Comparison of ENCODE assay signal across 8 cellular contexts in genomic region chr3:46098319-46098761, GRCh38.
DNase-seq lines count a peak whose midpoint lies in the region; ATAC-seq and TF ChIP-seq lines count a peak whose summit lies in the region.

No MANE protein-coding gene starts in this region.

- H3K36me3 Mint-ChIP-seq in WTC11 (no peaks in the 10 kb centered on the region), glutamatergic neuron (ENCODE audit: unreplicated experiment) (no peaks in the 10 kb centered on the region)

- ATAC-seq in HG03565 (IDR thresholded peaks at IDR 0.05; ENCODE audit: unreplicated experiment) = peak; percentile 43
- ATAC-seq in left ventricle myocardium superior = peak; percentile 82
- ATAC-seq in WTC11 = no peak

- CTCF ChIA-PET in WTC11 (lab: Charles Lee) = interaction anchor here (1.0 kb wide), 1 partner anchor 110 kb away, joined by 3 read pairs; the partner anchor contains the start of gene CCR1

- H3K27ac Mint-ChIP-seq in WTC11 (no peak overlapping the region), glutamatergic neuron (ENCODE audit: unreplicated experiment) (no peak overlapping the region)

- POLR2A ChIA-PET in WTC11 (lab: Charles Lee) = no interaction called here

- TF ChIP-seq CTCF in WTC11 (IDR thresholded peaks at IDR 0.05) = no peak
- no peak for TF ChIP-seq CTCF in glutamatergic neuron (IDR thresholded peaks at IDR 0.05; ENCODE audit: partially characterized antibody, unreplicated experiment)

- H3K27me3 Mint-ChIP-seq in WTC11 (ENCODE audit: low read depth) (no peaks in the 10 kb centered on the region), glutamatergic neuron (ENCODE audit: unreplicated experiment) (peaks cover 2% of the 10 kb centered on the region)

- DNase-seq in activated naive CD4-positive, alpha-beta T cell treated with Interleukin-2 at 50 U/mL for 16 hours = peak; percentile 48
- no peak for DNase-seq in activated naive CD4-positive, alpha-beta T cell (lab: John Stamatoyannopoulos, UW)
- DNase-seq in activated T-cell treated with anti-CD3 and anti-CD28 coated beads, Interleukin-2, amount 50 U/mL, for 1 hour = peak; percentile 40
- DNase-seq in left ventricle myocardium superior = peak; percentile 55
- DNase-seq in stromal cell of bone marrow (ENCODE audit: low read depth) = peak; percentile 78
- DNase-seq in WTC11 (ENCODE audit: low spot score) = no peak
- DNase-seq in glutamatergic neuron = no peak

- no peak overlapping the region for H3K4me3 Mint-ChIP-seq in WTC11
- H3K4me3 Mint-ChIP-seq in glutamatergic neuron (ENCODE audit: unreplicated experiment) = no peak overlapping the region

- H3K4me1 Mint-ChIP-seq in WTC11 (no peaks in the 10 kb centered on the region), glutamatergic neuron (ENCODE audit: low read depth, unreplicated experiment) (no peaks in the 10 kb centered on the region)

- intact Hi-C loops in left ventricle myocardium superior (cut with micrococcal nuclease) = no loop called here

- H3K9me3 Mint-ChIP-seq in WTC11 (peaks cover 29% of the 10 kb centered on the region), glutamatergic neuron (ENCODE audit: unreplicated experiment) (no peaks in the 10 kb centered on the region)

TF ChIP-seq in WTC11, 78 proteins besides CTCF, POLR2A, EP300 and RAD21:
- TF ChIP-seq GRHL2 (CRISPR knock-in tag; IDR thresholded peaks at IDR 0.05; ENCODE audit: insufficient replicate concordance, severe bottlenecking) = no peak
- TF ChIP-seq FOXP1 (CRISPR knock-in tag; IDR thresholded peaks at IDR 0.05; ENCODE audit: borderline replicate concordance) = no peak
- TF ChIP-seq MYBL2 (CRISPR knock-in tag; IDR thresholded peaks at IDR 0.05) = no peak
- no peak for TF ChIP-seq KAT7 (CRISPR knock-in tag; IDR thresholded peaks at IDR 0.05; ENCODE audit: borderline replicate concordance)
- TF ChIP-seq ZNF396 (CRISPR knock-in tag; IDR thresholded peaks at IDR 0.05; ENCODE audit: borderline replicate concordance) = no peak
- no peak for TF ChIP-seq E2F4 (CRISPR knock-in tag; IDR thresholded peaks at IDR 0.05; ENCODE audit: borderline replicate concordance, low read depth)
- no peak for TF ChIP-seq JAZF1 (CRISPR knock-in tag; IDR thresholded peaks at IDR 0.05)

Comparison
In these comparisons a context has a peak if more than half of its experiments do, and no peak if none do; other contexts are left out.
1. DNase-seq: peak in activated naive CD4-positive, alpha-beta T cell treated with Interleukin-2 at 50 U/mL for 16 hours (single experiment), activated T-cell treated with anti-CD3 and anti-CD28 coated beads, Interleukin-2, amount 50 U/mL, for 1 hour (single experiment), left ventricle myocardium superior (single experiment) and stromal cell of bone marrow (single experiment); none in activated naive CD4-positive, alpha-beta T cell (0 of 4), WTC11 (single experiment) and glutamatergic neuron (single experiment).